ENCODE assay signal across 1 cellular context in the genomic region with DNA sequence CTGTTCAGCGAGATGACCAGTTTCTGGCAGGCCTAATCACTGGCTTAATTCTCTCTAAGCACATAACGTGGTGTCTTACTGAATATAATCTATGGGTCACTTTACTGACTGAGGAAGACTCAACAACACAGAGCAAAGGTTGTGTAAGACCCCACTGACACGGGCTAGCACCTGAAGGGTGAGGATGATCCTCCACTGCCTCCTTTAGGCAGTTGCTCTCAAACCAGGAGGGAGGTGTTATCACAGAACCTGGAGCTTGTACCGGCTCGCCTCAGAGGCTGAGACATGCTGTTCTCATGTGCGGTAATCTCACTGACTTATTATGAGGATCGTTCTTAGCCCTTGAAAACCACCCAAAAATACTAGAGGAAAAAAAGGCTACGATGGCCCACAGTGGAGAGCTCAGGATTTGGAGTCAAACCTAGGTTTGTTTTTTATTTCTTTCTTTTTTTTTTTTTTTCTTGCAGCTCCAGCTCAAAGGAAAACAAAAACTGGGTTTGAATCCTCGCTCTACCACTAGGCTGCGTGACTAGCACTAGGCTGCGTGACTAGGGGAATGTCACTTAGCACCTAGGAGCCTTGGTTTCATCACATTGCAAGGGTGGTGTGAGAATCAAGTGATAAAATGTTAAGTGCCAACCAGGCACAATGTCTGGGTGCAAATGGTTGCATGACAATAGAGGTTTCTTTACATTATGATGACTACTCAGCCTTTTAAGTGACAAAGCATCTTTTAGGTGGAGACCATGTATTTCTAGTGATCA.
TF ChIP-seq lines count a peak whose summit lies in the region.

No MANE protein-coding gene starts in this region.

TF ChIP-seq in H1, 55 proteins besides CTCF, POLR2A, EP300 and RAD21 (continued from another document):
- TF ChIP-seq, protein P1, sequence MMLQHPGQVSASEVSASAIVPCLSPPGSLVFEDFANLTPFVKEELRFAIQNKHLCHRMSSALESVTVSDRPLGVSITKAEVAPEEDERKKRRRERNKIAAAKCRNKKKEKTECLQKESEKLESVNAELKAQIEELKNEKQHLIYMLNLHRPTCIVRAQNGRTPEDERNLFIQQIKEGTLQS (IDR thresholded peaks at IDR 0.05; ENCODE audit: insufficient read depth, low read depth, low read length): no peak
